ENCODE assay signal across 9 cellular contexts in the genomic region with DNA sequence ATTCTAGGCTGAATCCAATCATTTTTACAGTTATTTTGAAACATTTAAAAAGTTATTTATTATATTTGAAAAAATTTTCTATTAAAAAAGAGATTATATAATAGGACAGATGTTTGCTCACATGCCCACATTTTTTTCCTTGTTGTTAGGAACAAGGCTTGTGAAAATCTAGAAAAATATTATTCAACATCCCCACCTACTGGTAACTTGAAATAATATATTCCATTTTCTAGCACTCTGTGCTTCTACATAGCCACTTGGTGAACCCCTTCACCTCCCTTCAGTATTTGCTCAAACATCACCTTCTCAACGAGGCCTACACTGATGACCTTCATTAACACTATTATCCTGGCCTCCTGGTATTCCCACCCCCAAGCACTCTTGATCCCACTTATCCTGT. TPM values are rescaled to one million over a fixed set of nuclear protein-coding genes. Genes with fewer than 3 reads are reported as not detected.
DNase-seq lines count a peak whose midpoint lies in the region; ATAC-seq and TF ChIP-seq lines count a peak whose summit lies in the region.
"Had no signal": no experiment of that assay in that cellular context is flagged by ENCODE, and none has a peak within 500 bp of the region (broad histone marks: within the 10 kb centered on the region; RNA-seq: fewer than 3 reads in every experiment).

No MANE protein-coding gene starts in this region.

- H3K4me3 ChIP-seq in AG04450 (ENCODE audit: low read depth, low read length): no peak overlapping the region
- H3K4me3 ChIP-seq in mucosa of descending colon: no peak overlapping the region
- no peak overlapping the region for H3K4me3 ChIP-seq in stomach

- H3K36me3 Mint-ChIP-seq in brain: no peaks in the 10 kb centered on the region
- no peaks in the 10 kb centered on the region for H3K36me3 Mint-ChIP-seq in activated CD4-positive, alpha-beta T cell treated with anti-CD3 and anti-CD28 coated beads, Interleukin-2, amount 10 ng/mL, durations not matched to agents 7 days and 5 days (ENCODE audit: low read depth)

- no peaks in the 10 kb centered on the region for H3K9me3 ChIP-seq in AG04450 (ENCODE audit: control insufficient read depth, insufficient read depth, low read length)
- H3K9me3 ChIP-seq in mucosa of descending colon: no peaks in the 10 kb centered on the region
- H3K9me3 ChIP-seq in stomach: no peaks in the 10 kb centered on the region

- peaks cover 2% of the 10 kb centered on the region for H3K4me1 ChIP-seq in mucosa of descending colon (ENCODE audit: low read depth)
- H3K4me1 ChIP-seq in stomach: no peaks in the 10 kb centered on the region

- POLR2A ChIA-PET in AG04450 (lab: Yijun Ruan, JAX): no interaction called here
- POLR2A ChIA-PET in activated CD4-positive, alpha-beta T cell treated with anti-CD3 and anti-CD28 coated beads, Interleukin-2, amount 10 ng/mL, durations not matched to agents 7 days and 5 days (lab: Charles Lee): no interaction called here

- H3K27me3 Mint-ChIP-seq in brain: no peaks in the 10 kb centered on the region
- H3K27me3 Mint-ChIP-seq in activated CD4-positive, alpha-beta T cell treated with anti-CD3 and anti-CD28 coated beads, Interleukin-2, amount 10 ng/mL, durations not matched to agents 7 days and 5 days: peaks cover 4% of the 10 kb centered on the region

- H3K4me1 Mint-ChIP-seq in brain: no peaks in the 10 kb centered on the region
- H3K4me1 Mint-ChIP-seq in activated CD4-positive, alpha-beta T cell treated with anti-CD3 and anti-CD28 coated beads, Interleukin-2, amount 10 ng/mL, durations not matched to agents 7 days and 5 days: no peaks in the 10 kb centered on the region
- H3K4me1 Mint-ChIP-seq: central memory CD8-positive, alpha-beta T cell had no signal

- DNase-seq in AG04450 (ENCODE audit: low read depth, low spot score) (no peak), NCI-H2029 (lab: John Stamatoyannopoulos, UW) (peak; percentile 97), mucosa of descending colon (no peak), stomach (no peak)
- DNase-seq in stimulated activated naive CD4-positive, alpha-beta T cell (lab: John Stamatoyannopoulos, UW): no peak
- no peak for DNase-seq in activated CD4-positive, alpha-beta T cell treated with anti-CD3 and anti-CD28 coated beads, Interleukin-2, amount 10 ng/mL, durations not matched to agents 7 days and 5 days

- no peak for TF ChIP-seq EP300 in stomach (IDR thresholded peaks at IDR 0.05)

- 2 to 17% (median 6%) methylated on average over 1 of the region's 1 CpG for WGBS in stomach, 5 donors

- peak; percentile 62 for ATAC-seq in GM18870 (IDR thresholded peaks at IDR 0.05; ENCODE audit: unreplicated experiment)
- peak; percentile 36 for ATAC-seq in mucosa of descending colon

- no peak overlapping the region for H3K27ac Mint-ChIP-seq in brain
- H3K27ac Mint-ChIP-seq in activated CD4-positive, alpha-beta T cell treated with anti-CD3 and anti-CD28 coated beads, Interleukin-2, amount 10 ng/mL, durations not matched to agents 7 days and 5 days: no peak overlapping the region

- no peak overlapping the region for H3K27ac ChIP-seq in AG04450 (ENCODE audit: low read depth, low read length)
- no peak overlapping the region for H3K27ac ChIP-seq in stomach

- peaks cover 0 to 5% (median 4%) of the 10 kb centered on the region in 5 experiments for H3K9me3 Mint-ChIP-seq in brain
- H3K9me3 Mint-ChIP-seq in activated CD4-positive, alpha-beta T cell treated with anti-CD3 and anti-CD28 coated beads, Interleukin-2, amount 10 ng/mL, durations not matched to agents 7 days and 5 days: no peaks in the 10 kb centered on the region
- H3K9me3 Mint-ChIP-seq: central memory CD8-positive, alpha-beta T cell had no signal

- TF ChIP-seq CTCF in AG04450 (IDR thresholded peaks at IDR 0.05; ENCODE audit: low read depth, low read length): peak; percentile 32; the same call in 1 of the 2 replicates
- peak; percentile 42 to 63 for TF ChIP-seq CTCF in brain (conservative IDR thresholded peaks at IDR 0.05)
- TF ChIP-seq CTCF in mucosa of descending colon (IDR thresholded peaks at IDR 0.05): no peak
- peak in 1 of 7 experiments; percentile 18 for TF ChIP-seq CTCF in stomach (IDR thresholded peaks at IDR 0.05)

- intact Hi-C loops in mucosa of descending colon (cut with DNase I, micrococcal nuclease): no loop called here
- intact Hi-C loops in stomach (cut with DNase I; ENCODE audit: low total_unique reads): no loop called here

- no peaks in the 10 kb centered on the region for H3K27me3 ChIP-seq in AG04450 (ENCODE audit: control insufficient read depth, insufficient read depth, low read length)
- no peaks in the 10 kb centered on the region for H3K27me3 ChIP-seq in stomach

- H3K36me3 ChIP-seq in mucosa of descending colon (ENCODE audit: low read depth): no peaks in the 10 kb centered on the region
- no peaks in the 10 kb centered on the region for H3K36me3 ChIP-seq in stomach

- H3K4me3 Mint-ChIP-seq in brain: no peak overlapping the region
- no peak overlapping the region for H3K4me3 Mint-ChIP-seq in activated CD4-positive, alpha-beta T cell treated with anti-CD3 and anti-CD28 coated beads, Interleukin-2, amount 10 ng/mL, durations not matched to agents 7 days and 5 days
- H3K4me3 Mint-ChIP-seq: central memory CD8-positive, alpha-beta T cell had no signal

- TF ChIP-seq POLR2A in stomach (IDR thresholded peaks at IDR 0.05): no peak

- CTCF ChIA-PET in AG04450 (lab: Charles Lee): interaction anchor here (0.9 to 5.6 kb wide), 9 partner anchors 10 to 630 kb away, joined by 3 to 59 read pairs (median 5); no protein-coding TSS in a partner anchor
- CTCF ChIA-PET in activated CD4-positive, alpha-beta T cell treated with anti-CD3 and anti-CD28 coated beads, Interleukin-2, amount 10 ng/mL, durations not matched to agents 7 days and 5 days (lab: Charles Lee): no interaction called here

RNA-seq across cellular contexts. Expression of a gene that starts 18.4 kb away (rescaled TPM):
- polyA plus RNA-seq in AG04450 (2011; rRNA removed): not detected in 2 replicates
- polyA minus RNA-seq in AG04450 (2011; rRNA and poly(A)+ RNA removed): not detected in 2 replicates
- not detected for polyA plus RNA-seq in brain (ENCODE audit: insufficient read depth, low read depth, low replicate concordance)
- total RNA-seq in mucosa of descending colon: under 1 TPM in 2 of 3 donors, not detected in 1; 0.13 to 0.17 TPM
- not detected for total RNA-seq in activated CD4-positive, alpha-beta T cell treated with anti-CD3 and anti-CD28 coated beads, Interleukin-2, amount 10 ng/mL, durations not matched to agents 7 days and 5 days
- total RNA-seq in stomach: not detected
- not detected for polyA plus RNA-seq in stomach

RNA-seq across cellular contexts. Expression of a gene that starts 29.8 kb away (rescaled TPM):
- not detected in 2 replicates for polyA plus RNA-seq in AG04450 (2011; rRNA removed)
- polyA minus RNA-seq in AG04450 (2011; rRNA and poly(A)+ RNA removed): not detected in 2 replicates
- not detected for polyA plus RNA-seq in brain (ENCODE audit: insufficient read depth, low read depth, low replicate concordance)
- 1 to 10 TPM in 1 of 3 donors, under 1 TPM in 2; 0.25 to 1.6 (median 0.67) TPM for total RNA-seq in mucosa of descending colon
- not detected for total RNA-seq in activated CD4-positive, alpha-beta T cell treated with anti-CD3 and anti-CD28 coated beads, Interleukin-2, amount 10 ng/mL, durations not matched to agents 7 days and 5 days
- total RNA-seq in stomach: 1 to 10 TPM in 3 of 5 donors, not detected in 2; 1.3 to 2.9 (median 1.7) TPM
- polyA plus RNA-seq in stomach: 1 to 10 TPM in 2 of 3 donors, under 1 TPM in 1; 0.55 to 2.3 (median 1.6) TPM
